ENCODE assay signal across 15 cellular contexts in genomic region chr10:127989481-127989964, GRCh38.
DNase-seq lines count a peak whose midpoint lies in the region; ATAC-seq, FAIRE-seq and TF ChIP-seq lines count a peak whose summit lies in the region.
"Had no signal": no experiment of that assay in that cellular context is flagged by ENCODE, and none has a peak within 500 bp of the region (broad histone marks: within the 10 kb centered on the region; RNA-seq: fewer than 3 reads in every experiment).

No MANE protein-coding gene starts in this region.

- no peak for DNase-seq in activated naive CD4-positive, alpha-beta T cell treated with Interleukin-2 at 50 U/mL for 16 hours
- DNase-seq in keratinocyte (ENCODE audit: low read depth, low spot score), result no peak
- DNase-seq in NCI-H2196 treated with DMSO at 0.1 percent for 48 hours (lab: John Stamatoyannopoulos, UW; ENCODE audit: unreplicated experiment), result no peak
- no peak for DNase-seq in putamen (ENCODE audit: low spot score)
- DNase-seq: central memory CD4-positive, alpha-beta T cell; DMS79; head of caudate nucleus; NCI-H1048; NCI-H226; OCI-M1 had no signal

- H3K27ac Mint-ChIP-seq in activated naive CD4-positive, alpha-beta T cell treated with anti-CD3 and anti-CD28 coated beads, Interleukin-2, amount 50 U/mL, for 24 hours, result no peak overlapping the region
- peak overlapping the region; percentile 98 for H3K27ac Mint-ChIP-seq in activated T-helper 17 cell treated with anti-CD3 and anti-CD28 coated beads, Interleukin-2, amount 50 U/mL, for 72 hours

- no peaks in the 10 kb centered on the region for H3K9me1 ChIP-seq in keratinocyte (ENCODE audit: control insufficient read depth, extremely low read depth, insufficient read depth, low read length)

- no peak for TF ChIP-seq CTCF in keratinocyte (optimal IDR thresholded peaks at IDR 0.05 in 1 of 3, IDR thresholded peaks at IDR 0.05 in 1 of 3, conservative IDR thresholded peaks at IDR 0.05 in 1 of 3; ENCODE audit: extremely low read depth in 1 of 3, insufficient read depth in 2 of 3, low read length in 3 of 3)

- H3K36me3 ChIP-seq in keratinocyte (ENCODE audit: control insufficient read depth in 2 of 2, extremely low read depth in 1 of 2, insufficient read depth in 2 of 2, low read length in 2 of 2), result no peaks in the 10 kb centered on the region
- H3K36me3 ChIP-seq in subcutaneous abdominal adipose tissue (ENCODE audit: control insufficient read depth in 5 of 5, insufficient read depth in 5 of 5, low read length in 5 of 5), result no peaks in the 10 kb centered on the region

- peak overlapping the region; percentile 73 for H3K4me3 Mint-ChIP-seq in activated naive CD4-positive, alpha-beta T cell treated with anti-CD3 and anti-CD28 coated beads, Interleukin-2, amount 50 U/mL, for 24 hours
- H3K4me3 Mint-ChIP-seq in activated T-helper 17 cell treated with anti-CD3 and anti-CD28 coated beads, Interleukin-2, amount 50 U/mL, for 72 hours, result peak overlapping the region; percentile 76
- H3K4me3 Mint-ChIP-seq: neural crest cell had no signal

- no peaks in the 10 kb centered on the region for H4K20me1 ChIP-seq in keratinocyte (ENCODE audit: control insufficient read depth, extremely low read depth, insufficient read depth, low read length)

- H2AFZ ChIP-seq in keratinocyte (ENCODE audit: control insufficient read depth, low read length), result peak overlapping the region; percentile 72

- ATAC-seq in activated T-helper 17 cell treated with anti-CD3 and anti-CD28 coated beads, Interleukin-2, amount 50 U/mL, for 72 hours (replicated peaks), result no peak
- ATAC-seq in GM21381 (IDR thresholded peaks at IDR 0.05; ENCODE audit: unreplicated experiment), result no peak

- H3K4me2 ChIP-seq in keratinocyte (ENCODE audit: control insufficient read depth, extremely low read depth, insufficient read depth, low read depth, low read length), result peak overlapping the region; percentile 28

- no peaks in the 10 kb centered on the region for H3K27me3 Mint-ChIP-seq in activated naive CD4-positive, alpha-beta T cell treated with anti-CD3 and anti-CD28 coated beads, Interleukin-2, amount 50 U/mL, for 24 hours
- H3K27me3 Mint-ChIP-seq in activated T-helper 17 cell treated with anti-CD3 and anti-CD28 coated beads, Interleukin-2, amount 50 U/mL, for 72 hours, result no peaks in the 10 kb centered on the region

- no peak for FAIRE-seq in keratinocyte (lab: Jason Lieb, UNC)

- no peaks in the 10 kb centered on the region for H3K36me3 Mint-ChIP-seq in activated naive CD4-positive, alpha-beta T cell treated with anti-CD3 and anti-CD28 coated beads, Interleukin-2, amount 50 U/mL, for 24 hours
- H3K36me3 Mint-ChIP-seq in activated T-helper 17 cell treated with anti-CD3 and anti-CD28 coated beads, Interleukin-2, amount 50 U/mL, for 72 hours (ENCODE audit: low read depth), result no peaks in the 10 kb centered on the region

- H3K9ac ChIP-seq in keratinocyte (ENCODE audit: control insufficient read depth, extremely low read depth, insufficient read depth, low read length), result no peak overlapping the region
- H3K9ac ChIP-seq in subcutaneous abdominal adipose tissue (ENCODE audit: low read length in 5 of 5), result no peak overlapping the region

- H3K4me1 Mint-ChIP-seq in activated naive CD4-positive, alpha-beta T cell treated with anti-CD3 and anti-CD28 coated beads, Interleukin-2, amount 50 U/mL, for 24 hours, result peaks cover 43% of the 10 kb centered on the region
- H3K4me1 Mint-ChIP-seq in activated T-helper 17 cell treated with anti-CD3 and anti-CD28 coated beads, Interleukin-2, amount 50 U/mL, for 72 hours, result peaks cover 33% of the 10 kb centered on the region

- H3K4me3 ChIP-seq in keratinocyte (ENCODE audit: control insufficient read depth in 2 of 3, extremely low read depth in 1 of 3, insufficient read depth in 2 of 3, low read depth in 1 of 3, low read length in 3 of 3) (no peak overlapping the region), subcutaneous abdominal adipose tissue (ENCODE audit: low read depth in 1 of 5, low read length in 5 of 5) (peak overlapping the region in 2 of 5 donors; percentile 34 to 55)

- no peaks in the 10 kb centered on the region for H3K9me3 ChIP-seq in keratinocyte (ENCODE audit: control insufficient read depth, low read depth, low read length)
- H3K9me3 ChIP-seq in subcutaneous abdominal adipose tissue (ENCODE audit: control insufficient read depth in 5 of 5, low read length in 5 of 5), result no peaks in the 10 kb centered on the region

- H3K9me3 Mint-ChIP-seq in activated naive CD4-positive, alpha-beta T cell treated with anti-CD3 and anti-CD28 coated beads, Interleukin-2, amount 50 U/mL, for 24 hours, result no peaks in the 10 kb centered on the region
- no peaks in the 10 kb centered on the region for H3K9me3 Mint-ChIP-seq in activated T-helper 17 cell treated with anti-CD3 and anti-CD28 coated beads, Interleukin-2, amount 50 U/mL, for 72 hours
- H3K9me3 Mint-ChIP-seq: neural crest cell had no signal

- H3K27ac ChIP-seq in keratinocyte (ENCODE audit: control insufficient read depth, insufficient read depth, low read length) (no peak overlapping the region), subcutaneous abdominal adipose tissue (ENCODE audit: low read depth, low read length) (peak overlapping the region; percentile 70)

- H3K79me2 ChIP-seq in keratinocyte (ENCODE audit: control insufficient read depth, insufficient read depth, low read length), result no peaks in the 10 kb centered on the region

- dilution Hi-C loops in keratinocyte (cut with MboI; ENCODE audit: extremely low pct_ligation_motif_present, low sequenced_read_pairs), result no loop called here

- H3K27me3 ChIP-seq in keratinocyte (ENCODE audit: control insufficient read depth, extremely low read depth, insufficient read depth, low read length) (no peaks in the 10 kb centered on the region), subcutaneous abdominal adipose tissue (ENCODE audit: control insufficient read depth in 5 of 5, insufficient read depth in 4 of 5, low read length in 5 of 5) (peaks cover 0 to 5% (median 0%) of the 10 kb centered on the region in 5 donors)

- H3K4me1 ChIP-seq in keratinocyte (ENCODE audit: control insufficient read depth, extremely low read depth, insufficient read depth, low read length) (peaks cover 28% of the 10 kb centered on the region), subcutaneous abdominal adipose tissue (ENCODE audit: control insufficient read depth in 5 of 5, insufficient read depth in 5 of 5, low read length in 5 of 5) (peaks cover 4 to 50% (median 28%) of the 10 kb centered on the region in 5 donors)
